Comparison of ENCODE assay signal across 29 cellular contexts in the genomic region with DNA sequence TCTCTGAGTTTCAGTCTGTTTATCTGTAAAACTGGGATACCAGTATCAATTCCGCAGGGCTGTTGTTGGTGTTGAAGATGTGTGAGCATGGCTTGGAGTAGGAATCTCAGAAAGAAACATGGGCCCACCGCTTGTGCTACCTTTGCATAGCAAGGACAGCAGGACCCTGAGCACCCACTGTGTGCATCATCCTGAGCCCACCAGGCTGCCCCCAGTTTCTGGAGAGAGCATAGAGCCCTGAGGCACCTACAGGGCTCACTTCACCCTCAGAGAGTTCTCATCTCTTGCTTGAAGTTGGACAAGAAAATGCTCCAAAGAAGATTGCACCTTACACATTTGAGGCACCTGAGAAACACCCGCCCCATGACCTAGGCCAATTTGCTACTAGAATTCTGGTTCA. TPM values are rescaled to one million over a fixed set of nuclear protein-coding genes. Genes with fewer than 3 reads are reported as not detected.
"Had no signal": no experiment of that assay in that cellular context is flagged by ENCODE, and none has a peak within 500 bp of the region (broad histone marks: within the 10 kb centered on the region; RNA-seq: fewer than 3 reads in every experiment).

No MANE protein-coding gene starts in this region.

- H3K9me3 Mint-ChIP-seq: stimulated activated effector memory CD8-positive, alpha-beta T cell treated with anti-CD3 and anti-CD28 coated beads, Interleukin-12 subunit alpha, Interleukin-12 subunit beta, amount 100 ng/mL, for 72 hours; stimulated activated memory B cell treated with anti-CD40 and anti-IgM and Interleukin-4, amounts not matched to agents 10 μg/mL and 1 μg/mL and 100 μg/mL, for 72 hours; stimulated activated naive B cell treated with anti-CD40 and anti-IgM and Interleukin-4, amounts not matched to agents 10 μg/mL and 1 μg/mL and 100 μg/mL, for 72 hours; stimulated activated naive CD8-positive, alpha-beta T cell treated with anti-CD3 and anti-CD28 coated beads, Interleukin-15, amount 100 ng/mL, for 72 hours; stimulated activated naive CD8-positive, alpha-beta T cell treated with anti-CD3 and anti-CD28 coated beads, Interleukin-15, Interleukin-2, amounts not matched to agents 100 ng/mL and 50 ng/mL, for 24 hours; type B pancreatic cell had no signal

- H3K4me1 Mint-ChIP-seq: stimulated activated effector memory CD8-positive, alpha-beta T cell treated with anti-CD3 and anti-CD28 coated beads, Interleukin-12 subunit alpha, Interleukin-12 subunit beta, amount 100 ng/mL, for 72 hours; stimulated activated memory B cell treated with anti-CD40 and anti-IgM and Interleukin-4, amounts not matched to agents 10 μg/mL and 1 μg/mL and 100 μg/mL, for 72 hours; stimulated activated naive B cell treated with anti-CD40 and anti-IgM and Interleukin-4, amounts not matched to agents 10 μg/mL and 1 μg/mL and 100 μg/mL, for 72 hours; stimulated activated naive CD8-positive, alpha-beta T cell treated with anti-CD3 and anti-CD28 coated beads, Interleukin-15, amount 100 ng/mL, for 72 hours had no signal

- H3K4me3 Mint-ChIP-seq: stimulated activated effector memory CD8-positive, alpha-beta T cell treated with anti-CD3 and anti-CD28 coated beads, Interleukin-12 subunit alpha, Interleukin-12 subunit beta, amount 100 ng/mL, for 72 hours; stimulated activated memory B cell treated with anti-CD40 and anti-IgM and Interleukin-4, amounts not matched to agents 10 μg/mL and 1 μg/mL and 100 μg/mL, for 72 hours; stimulated activated naive B cell treated with anti-CD40 and anti-IgM and Interleukin-4, amounts not matched to agents 10 μg/mL and 1 μg/mL and 100 μg/mL, for 72 hours; stimulated activated naive CD8-positive, alpha-beta T cell treated with anti-CD3 and anti-CD28 coated beads, Interleukin-15, amount 100 ng/mL, for 72 hours; stimulated activated naive CD8-positive, alpha-beta T cell treated with anti-CD3 and anti-CD28 coated beads, Interleukin-15, Interleukin-2, amounts not matched to agents 100 ng/mL and 50 ng/mL, for 24 hours; type B pancreatic cell had no signal

- H3K27ac ChIP-seq: stomach, suprapubic skin, testis, thoracic aorta, thyroid gland, tibial artery, tibial nerve, transverse colon, upper lobe of left lung, upper lobe of right lung, uterus had no signal

- H3K9me3 ChIP-seq: suprapubic skin, testis, thoracic aorta, thyroid gland, tibial artery, tibial nerve, transverse colon, upper lobe of left lung, upper lobe of right lung, uterus had no signal

- H3K27me3 Mint-ChIP-seq: stimulated activated naive CD8-positive, alpha-beta T cell treated with anti-CD3 and anti-CD28 coated beads, Interleukin-15, amount 100 ng/mL, for 72 hours; stimulated activated naive CD8-positive, alpha-beta T cell treated with anti-CD3 and anti-CD28 coated beads, Interleukin-15, Interleukin-2, amounts not matched to agents 100 ng/mL and 50 ng/mL, for 24 hours had no signal

- H3K27ac Mint-ChIP-seq: stimulated activated effector memory CD8-positive, alpha-beta T cell treated with anti-CD3 and anti-CD28 coated beads, Interleukin-12 subunit alpha, Interleukin-12 subunit beta, amount 100 ng/mL, for 72 hours; stimulated activated memory B cell treated with anti-CD40 and anti-IgM and Interleukin-4, amounts not matched to agents 10 μg/mL and 1 μg/mL and 100 μg/mL, for 72 hours; stimulated activated naive B cell treated with anti-CD40 and anti-IgM and Interleukin-4, amounts not matched to agents 10 μg/mL and 1 μg/mL and 100 μg/mL, for 72 hours; stimulated activated naive CD8-positive, alpha-beta T cell treated with anti-CD3 and anti-CD28 coated beads, Interleukin-15, amount 100 ng/mL, for 72 hours; stimulated activated naive CD8-positive, alpha-beta T cell treated with anti-CD3 and anti-CD28 coated beads, Interleukin-15, Interleukin-2, amounts not matched to agents 100 ng/mL and 50 ng/mL, for 24 hours; type B pancreatic cell had no signal

- DNase-seq: stimulated activated CD4-positive, alpha-beta T cell treated with anti-CD3 and anti-CD28 coated beads, Interleukin-2, amount 100 ng/mL, for 24 hours; stimulated activated CD4-positive, alpha-beta T cell treated with anti-CD3 and anti-CD28 coated beads, Interleukin-2, amount 100 ng/mL, for 48 hours; stimulated activated CD4-positive, alpha-beta T cell treated with anti-CD3 and anti-CD28 coated beads, Interleukin-4, amount 100 ng/mL, for 1 hour; stimulated activated CD4-positive, alpha-beta T cell treated with anti-CD3 and anti-CD28 coated beads, Interleukin-4, amount 100 ng/mL, for 24 hours; stimulated activated CD4-positive, alpha-beta T cell treated with anti-CD3 and anti-CD28 coated beads, Interleukin-4, amount 100 ng/mL, for 4 hours; stimulated activated CD8-positive, alpha-beta memory T cell treated with anti-CD3 and anti-CD28 coated beads, Interleukin-4, amount 100 ng/mL, for 48 hours; stimulated activated naive B cell treated with anti-CD40 and anti-IgM and Interleukin-4, amounts not matched to agents 10 μg/mL and 1 μg/mL and 100 μg/mL, for 72 hours; stimulated activated naive CD4-positive, alpha-beta T cell; stimulated activated naive CD4-positive, alpha-beta T cell treated with Interleukin-2 at 50 U/mL for 16 hours; stimulated activated naive CD8-positive, alpha-beta T cell treated with anti-CD3 and anti-CD28 coated beads, Interleukin-15, amount 100 ng/mL, for 72 hours; stimulated activated naive CD8-positive, alpha-beta T cell treated with anti-CD3 and anti-CD28 coated beads, Interleukin-15, Interleukin-2, amounts not matched to agents 100 U/mL and 50 U/mL, for 24 hours; stomach; testis; thyroid gland; tibial artery; transverse colon; trophoblast cell; upper lobe of left lung; upper lobe of right lung; uterus had no signal

- H3K4me3 ChIP-seq: stomach, suprapubic skin, testis, thoracic aorta, thyroid gland, tibial artery, tibial nerve, transverse colon, upper lobe of left lung, upper lobe of right lung, uterus had no signal

- H3K36me3 Mint-ChIP-seq: stimulated activated effector memory CD8-positive, alpha-beta T cell treated with anti-CD3 and anti-CD28 coated beads, Interleukin-12 subunit alpha, Interleukin-12 subunit beta, amount 100 ng/mL, for 72 hours; stimulated activated memory B cell treated with anti-CD40 and anti-IgM and Interleukin-4, amounts not matched to agents 10 μg/mL and 1 μg/mL and 100 μg/mL, for 72 hours; stimulated activated naive B cell treated with anti-CD40 and anti-IgM and Interleukin-4, amounts not matched to agents 10 μg/mL and 1 μg/mL and 100 μg/mL, for 72 hours; type B pancreatic cell had no signal

- H3K27me3 ChIP-seq: stomach, testis, thyroid gland, tibial nerve, transverse colon, upper lobe of left lung, uterus had no signal

- H3K36me3 ChIP-seq: stomach, suprapubic skin, thoracic aorta, thyroid gland, tibial artery, tibial nerve, transverse colon, upper lobe of left lung, upper lobe of right lung, uterus had no signal

- H3K4me1 ChIP-seq: stomach, suprapubic skin, testis, thyroid gland, tibial artery, tibial nerve, transverse colon, upper lobe of left lung, upper lobe of right lung, uterus had no signal

RNA-seq across cellular contexts. Expression of a gene that starts 12.9 kb away (rescaled TPM):
- total RNA-seq: subcutaneous adipose tissue, suprapubic skin, thoracic aorta, thyroid gland, tibial nerve, transverse colon, upper lobe of right lung, ureter had no signal
